Comparison of ENCODE assay signal across 8 cellular contexts in the genomic region with DNA sequence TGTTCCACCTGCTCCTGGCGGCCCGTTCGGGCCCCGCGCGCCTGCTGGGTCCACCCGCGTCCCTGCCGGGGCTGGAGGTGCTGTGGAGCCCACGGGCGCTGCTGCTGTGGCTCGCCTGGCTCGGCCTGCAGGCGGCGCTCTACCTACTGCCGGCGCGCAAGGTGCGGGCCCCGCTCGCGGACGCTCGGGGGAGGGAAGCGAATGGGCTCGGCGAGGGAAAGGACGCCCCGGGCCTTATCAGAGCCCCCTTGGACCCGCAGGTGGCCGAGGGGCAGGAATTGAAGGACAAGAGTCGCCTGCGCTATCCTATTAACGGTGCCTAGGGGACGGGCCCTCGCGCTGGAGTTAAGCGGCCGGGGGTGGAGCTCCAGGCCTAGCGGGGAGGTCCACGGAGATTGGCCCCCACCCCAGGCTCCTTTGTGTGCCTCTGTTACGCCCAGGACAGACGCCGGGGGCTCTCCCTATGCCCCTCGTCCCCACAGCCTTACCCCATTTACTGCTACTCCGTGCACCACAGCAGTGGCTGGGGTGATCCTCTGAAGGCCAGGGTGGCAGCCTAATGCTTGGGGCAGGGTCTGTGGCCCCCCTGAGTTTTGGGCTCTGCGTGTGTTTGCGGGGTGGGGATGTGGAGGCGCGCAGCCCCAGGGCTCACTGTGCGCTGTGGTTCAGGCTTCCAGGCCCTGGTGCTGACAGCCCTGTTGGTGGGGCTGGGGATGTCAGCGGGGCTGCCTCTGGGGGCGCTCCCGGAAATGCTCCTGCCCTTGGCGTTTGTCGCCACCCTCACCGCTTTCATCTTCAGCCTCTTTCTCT. TPM values are rescaled to one million over a fixed set of nuclear protein-coding genes. Genes with fewer than 3 reads are reported as not detected.
DNase-seq lines count a peak whose midpoint lies in the region; ATAC-seq and TF ChIP-seq lines count a peak whose summit lies in the region.

No MANE protein-coding gene starts in this region.

- peak; percentile 79 for TF ChIP-seq CTCF in parathyroid adenoma (IDR thresholded peaks at IDR 0.05)
- peak; percentile 44 to 65 (median 48) for TF ChIP-seq CTCF in vagina (IDR thresholded peaks at IDR 0.05)

- H3K79me2 ChIP-seq in parathyroid adenoma = peaks cover 2% of the 10 kb centered on the region

- H3K4me1 ChIP-seq in parathyroid adenoma (peaks cover 5% of the 10 kb centered on the region), vagina (peaks cover 55% of the 10 kb centered on the region)

- no peaks in the 10 kb centered on the region for H3K9me3 ChIP-seq in parathyroid adenoma (ENCODE audit: control insufficient read depth, low read length)
- H3K9me3 ChIP-seq in vagina = no peaks in the 10 kb centered on the region

- no peaks in the 10 kb centered on the region for H3K36me3 ChIP-seq in parathyroid adenoma (ENCODE audit: control insufficient read depth, insufficient read depth, low read length)
- peaks cover 0 to 17% of the 10 kb centered on the region in 2 donors for H3K36me3 ChIP-seq in vagina

- peak overlapping the region; percentile 69 for H3K27ac ChIP-seq in parathyroid adenoma
- peak overlapping the region; percentile 27 for H3K27ac ChIP-seq in vagina

- peak overlapping the region; percentile 70 for H2AFZ ChIP-seq in parathyroid adenoma

- peak; percentile 42 for DNase-seq in EL
- peak; percentile 84 for DNase-seq in OCI-M1 (lab: John Stamatoyannopoulos, UW)
- peak; percentile 73 for DNase-seq in activated gamma-delta T cell treated with Interleukin-2 at 50 U/mL for 16 hours
- peak in 39 of 42 donors; percentile 26 to 83 (median 67) for DNase-seq in head of caudate nucleus
- no peak for DNase-seq in vagina (ENCODE audit: extremely low spot score in 2 of 2)
- no peak for DNase-seq in NK-92 treated with Interleukin-12 subunit alpha and Interleukin-12 subunit beta, amount 100 ng/mL, for 24 hours (lab: John Stamatoyannopoulos, UW)

- no peak overlapping the region for H3K9ac ChIP-seq in parathyroid adenoma

- no peak for TF ChIP-seq POLR2A in vagina (IDR thresholded peaks at IDR 0.05)

- H3K27me3 ChIP-seq in parathyroid adenoma (ENCODE audit: control insufficient read depth, insufficient read depth, low read length) (no peaks in the 10 kb centered on the region), vagina (no peaks in the 10 kb centered on the region)

- peak overlapping the region; percentile 84 for H3K4me2 ChIP-seq in parathyroid adenoma (ENCODE audit: low read length)

- H3K4me3 ChIP-seq in parathyroid adenoma (ENCODE audit: low read depth, low read length) (peak overlapping the region; percentile 68), vagina (peak overlapping the region; percentile 50 to 53)

- intact Hi-C loops in head of caudate nucleus (cut with DNase I) (loop anchor here (10.0 kb wide), 1 partner anchor 188 kb away; the partner anchor contains the start of gene PPP2R5B), vagina (cut with DNase I) (no loop called here)

- peak; percentile 29 for ATAC-seq in HG02642 (IDR thresholded peaks at IDR 0.05; ENCODE audit: poor library complexity, unreplicated experiment)

RNA-seq across cellular contexts. Expression of gene TM7SF2, which starts 1.1 kb away (rescaled TPM):
- 37.6 TPM for total RNA-seq in vagina

RNA-seq across cellular contexts. Expression of gene ZNHIT2, which starts 4.7 kb away (rescaled TPM):
- 15.7 TPM for total RNA-seq in vagina

RNA-seq across cellular contexts. Expression of gene FAU, which starts 9.2 kb away (rescaled TPM):
- 1,228 TPM for total RNA-seq in vagina

RNA-seq across cellular contexts. Expression of gene MRPL49, which starts 9.4 kb away (rescaled TPM):
- total RNA-seq in vagina = 43.5 TPM

RNA-seq across cellular contexts. Expression of gene VPS51, which starts 16.7 kb away (rescaled TPM):
- total RNA-seq in vagina = 191 TPM

Comparison
In these comparisons a context has a peak if more than half of its experiments do, and no peak if none do; other contexts are left out.
1. DNase-seq: peak in EL (single experiment), OCI-M1 (single experiment), activated gamma-delta T cell treated with Interleukin-2 at 50 U/mL for 16 hours (single experiment) and head of caudate nucleus (39 of 42); none in vagina (0 of 2) and NK-92 treated with Interleukin-12 subunit alpha and Interleukin-12 subunit beta, amount 100 ng/mL, for 24 hours (single experiment).